Comparison of ENCODE assay signal across 17 cellular contexts in genomic region chr14:91877376-91877775, GRCh38. TPM values are rescaled to one million over a fixed set of nuclear protein-coding genes. Genes with fewer than 3 reads are reported as not detected.
A peak's percentile ranks its signal among the peaks of the same experiment; 100 is the strongest.
DNase-seq lines count a peak whose midpoint lies in the region; ATAC-seq and TF ChIP-seq lines count a peak whose summit lies in the region.
"Had no signal": no experiment of that assay in that cellular context is flagged by ENCODE, and none has a peak within 500 bp of the region (broad histone marks: within the 10 kb centered on the region; RNA-seq: fewer than 3 reads in every experiment).

No MANE protein-coding gene starts in this region.

- peaks cover 2% of the 10 kb centered on the region for H3K36me3 Mint-ChIP-seq in T-helper 17 cell (ENCODE audit: low read depth)
- no peaks in the 10 kb centered on the region for H3K36me3 Mint-ChIP-seq in endodermal cell (ENCODE audit: low read depth)

- no peak overlapping the region for H2BK5ac ChIP-seq in trophoblast cell (ENCODE audit: low read depth, low read length, poor library complexity)

- H3K4me2 ChIP-seq in BLaER1 treated with 17β-estradiol and CSF1 and Interleukin-3, amounts not matched to agents 10 nM and 100 nM = peak overlapping the region in 8 of 11 experiments; percentile 42 to 60 (median 50); a peak in 17 of 22 replicates
- H3K4me2 ChIP-seq in DND-41 (ENCODE audit: insufficient read depth, low read length) = no peak overlapping the region
- no peak overlapping the region for H3K4me2 ChIP-seq in trophoblast cell (ENCODE audit: low read length)
- H3K4me2 ChIP-seq: A549, PC-9 had no signal

- no peak overlapping the region for H3K14ac ChIP-seq in trophoblast cell (ENCODE audit: low read length)

- no peak overlapping the region for H3K4me3 Mint-ChIP-seq in T-helper 17 cell
- H3K4me3 Mint-ChIP-seq in endodermal cell = no peak overlapping the region

- H2AK5ac ChIP-seq in trophoblast cell (ENCODE audit: low read length) = no peak overlapping the region

- no peak overlapping the region for H4K12ac ChIP-seq in trophoblast cell (ENCODE audit: low read depth, low read length)

- H3K18ac ChIP-seq in trophoblast cell (ENCODE audit: low read length) = no peak overlapping the region

- no peaks in the 10 kb centered on the region for H3K9me3 ChIP-seq in BLaER1 treated with 17β-estradiol and CSF1 and Interleukin-3, amounts not matched to agents 10 nM and 100 nM (replicated peaks in 1 of 11)
- H3K9me3 ChIP-seq in DND-41 (ENCODE audit: insufficient read depth, low read length, severe bottlenecking) = no peaks in the 10 kb centered on the region
- H3K9me3 ChIP-seq in T-helper 17 cell (ENCODE audit: control insufficient read depth, low read length, poor library complexity, severe bottlenecking) = no peaks in the 10 kb centered on the region
- H3K9me3 ChIP-seq in trophoblast cell (ENCODE audit: insufficient read depth, low read depth, low read length) = peaks cover 4% of the 10 kb centered on the region
- H3K9me3 ChIP-seq in endodermal cell (ENCODE audit: control insufficient read depth, low read length) = no peaks in the 10 kb centered on the region
- H3K9me3 ChIP-seq: A549 had no signal

- no peak overlapping the region for H4K8ac ChIP-seq in trophoblast cell (ENCODE audit: low read depth, low read length)

- DNase-seq in DND-41 (no peak), T-helper 17 cell (no peak), trophoblast cell (peak; percentile 63 to 85), endodermal cell (no peak), epidermal melanocyte (ENCODE audit: insufficient read length, low spot score) (no peak)
- DNase-seq: GF-D8, GOT3, NCI-H1105, NCI-H2081, PC-9 had no signal

- peak overlapping the region; percentile 100 for H3K27ac Mint-ChIP-seq in T-helper 17 cell
- H3K27ac Mint-ChIP-seq in endodermal cell = no peak overlapping the region

- TF ChIP-seq CTCF in DND-41 (IDR thresholded peaks at IDR 0.05; ENCODE audit: borderline replicate concordance, extremely low read depth, low read length, poor library complexity, severe bottlenecking) = no peak
- TF ChIP-seq CTCF in endodermal cell (conservative IDR thresholded peaks at IDR 0.05) = no peak

- H3K27me3 Mint-ChIP-seq in T-helper 17 cell = no peaks in the 10 kb centered on the region
- peaks cover 63% of the 10 kb centered on the region for H3K27me3 Mint-ChIP-seq in endodermal cell (ENCODE audit: insufficient read depth)

- 0 out of 22 replicates have a peak, but pooled peaks cover 0 to under 1% (median 0%) of the 10 kb centered on the region in 11 experiments for H4K20me1 ChIP-seq in BLaER1 treated with 17β-estradiol and CSF1 and Interleukin-3, amounts not matched to agents 10 nM and 100 nM
- no peaks in the 10 kb centered on the region for H4K20me1 ChIP-seq in DND-41 (ENCODE audit: insufficient read depth, low read length)

- no peaks in the 10 kb centered on the region for H3K9me3 Mint-ChIP-seq in endodermal cell

- H4K91ac ChIP-seq in trophoblast cell (ENCODE audit: low read depth, low read length) = no peak overlapping the region

- peaks cover 18 to 43% (median 40%) of the 10 kb centered on the region in 10 experiments for H3K4me1 ChIP-seq in BLaER1 treated with 17β-estradiol and CSF1 and Interleukin-3, amounts not matched to agents 10 nM and 100 nM
- H3K4me1 ChIP-seq in DND-41 (ENCODE audit: insufficient read depth, low read length) (peaks cover 46% of the 10 kb centered on the region), trophoblast cell (ENCODE audit: control insufficient read depth in 1 of 2, insufficient read depth in 2 of 2, low read length in 2 of 2) (no peaks in the 10 kb centered on the region), endodermal cell (ENCODE audit: control insufficient read depth, insufficient read depth, low read length) (peaks cover 4% of the 10 kb centered on the region)

- no peak overlapping the region for H3K4ac ChIP-seq in trophoblast cell (ENCODE audit: low read depth, low read length)

- no peak overlapping the region for H3K4me3 ChIP-seq in BLaER1 treated with 17β-estradiol and CSF1 and Interleukin-3, amounts not matched to agents 10 nM and 100 nM
- H3K4me3 ChIP-seq in DND-41 (ENCODE audit: low read depth in 1 of 2, low read length in 2 of 2) (no peak overlapping the region), trophoblast cell (ENCODE audit: low read depth, low read length) (no peak overlapping the region), endodermal cell (ENCODE audit: low read length) (no peak overlapping the region)
- H3K4me3 ChIP-seq: A549, K562, PC-9 had no signal

- H3K4me1 Mint-ChIP-seq in T-helper 17 cell = peaks cover 47% of the 10 kb centered on the region
- peaks cover 14% of the 10 kb centered on the region for H3K4me1 Mint-ChIP-seq in endodermal cell

- no peaks in the 10 kb centered on the region for H3K79me2 ChIP-seq in DND-41 (ENCODE audit: insufficient read depth, low read length)
- H3K79me2 ChIP-seq in trophoblast cell (ENCODE audit: control insufficient read depth, insufficient read depth, low read length, poor library complexity) = no peaks in the 10 kb centered on the region

- H3K27ac ChIP-seq in BLaER1 treated with 17β-estradiol and CSF1 and Interleukin-3, amounts not matched to agents 10 nM and 100 nM = no peak overlapping the region
- peak overlapping the region; percentile 24 for H3K27ac ChIP-seq in DND-41 (ENCODE audit: low read length)
- no peak overlapping the region for H3K27ac ChIP-seq in trophoblast cell (ENCODE audit: low read depth, low read length)
- no peak overlapping the region for H3K27ac ChIP-seq in endodermal cell (ENCODE audit: low read depth, low read length)
- H3K27ac ChIP-seq: A549, PC-9, RWPE1 had no signal

- H3K27me3 ChIP-seq in BLaER1 treated with 17β-estradiol and CSF1 and Interleukin-3, amounts not matched to agents 10 nM and 100 nM = no peaks in the 10 kb centered on the region
- H3K27me3 ChIP-seq in DND-41 (ENCODE audit: insufficient read depth, low read length, poor library complexity) (no peaks in the 10 kb centered on the region), trophoblast cell (ENCODE audit: insufficient read depth, low read length) (no peaks in the 10 kb centered on the region), endodermal cell (ENCODE audit: control insufficient read depth, insufficient read depth, low read length, poor library complexity, severe bottlenecking) (peaks cover 65% of the 10 kb centered on the region)

- WGBS in trophoblast cell (ENCODE audit: extremely low coverage, insufficient coverage, insufficient read length) = no CpG with 5 or more reads among the region's 12 CpGs
- WGBS in endodermal cell (ENCODE audit: insufficient coverage in 1 of 2, insufficient read length in 1 of 2), 2 experiments = 79 to 85% methylated on average over 12 of the region's 12 CpGs

- no peak overlapping the region for H2BK120ac ChIP-seq in trophoblast cell (ENCODE audit: insufficient read depth, low read length, poor library complexity)

- no peaks in the 10 kb centered on the region for H3K36me3 ChIP-seq in BLaER1 treated with 17β-estradiol and CSF1 and Interleukin-3, amounts not matched to agents 10 nM and 100 nM
- H3K36me3 ChIP-seq in DND-41 (ENCODE audit: insufficient read depth, low read length) (no peaks in the 10 kb centered on the region), trophoblast cell (ENCODE audit: control insufficient read depth in 1 of 2, insufficient read depth in 2 of 2, low read length in 2 of 2) (no peaks in the 10 kb centered on the region), endodermal cell (ENCODE audit: control insufficient read depth, insufficient read depth, low read length) (no peaks in the 10 kb centered on the region)

- ATAC-seq in DND-41 (ENCODE audit: insufficient read depth, low read depth) = no peak
- no peak for ATAC-seq in T-helper 17 cell
- ATAC-seq in GM19328 (IDR thresholded peaks at IDR 0.05; ENCODE audit: unreplicated experiment) = no peak
- no peak for ATAC-seq in HG02642 (IDR thresholded peaks at IDR 0.05; ENCODE audit: poor library complexity, unreplicated experiment)
- ATAC-seq: A549, HCT116, K562 had no signal

- H2BK12ac ChIP-seq in trophoblast cell (ENCODE audit: low read length) = no peak overlapping the region

- no peak overlapping the region for H3K9ac ChIP-seq in BLaER1 treated with 17β-estradiol and CSF1 and Interleukin-3, amounts not matched to agents 10 nM and 100 nM
- H3K9ac ChIP-seq in DND-41 (ENCODE audit: low read depth, low read length) (no peak overlapping the region), trophoblast cell (ENCODE audit: low read length) (no peak overlapping the region), endodermal cell (ENCODE audit: extremely low read depth, low read length, poor library complexity, severe bottlenecking) (no peak overlapping the region)

- no peak overlapping the region for H3K23ac ChIP-seq in trophoblast cell (ENCODE audit: low read length)

- H3K79me1 ChIP-seq in trophoblast cell (ENCODE audit: low read length) = no peaks in the 10 kb centered on the region

- no peak overlapping the region for H2AFZ ChIP-seq in DND-41 (ENCODE audit: low read depth, low read length)
- H2AFZ ChIP-seq in trophoblast cell (ENCODE audit: insufficient read depth, low read length, poor library complexity) = no peak overlapping the region
- H2AFZ ChIP-seq: PC-9 had no signal

RNA-seq across cellular contexts. Expression of gene TC2N, which starts 10.0 kb away (rescaled TPM):
- total RNA-seq in T-helper 17 cell = 100 to 1,000 TPM; 178 to 214 TPM
- polyA plus RNA-seq in trophoblast cell (2013) = 12.1 and 12.5 TPM in 2 replicates
- 10 to 100 TPM; 17.3 to 19.5 TPM for total RNA-seq in endodermal cell
- polyA plus RNA-seq in endodermal cell (2013, experiment 1 of 2) = 2.7 TPM
- polyA plus RNA-seq in endodermal cell (2013, experiment 2 of 2) = 3.1 TPM

Comparison
In these comparisons a context has a peak if more than half of its experiments do, and no peak if none do; other contexts are left out.
1. H3K4me2 ChIP-seq: peak in BLaER1 treated with 17β-estradiol and CSF1 and Interleukin-3, amounts not matched to agents 10 nM and 100 nM (8 of 11); none in DND-41 (single experiment) and trophoblast cell (single experiment).
2. DNase-seq: peak in trophoblast cell (2 of 2); none in DND-41 (single experiment), T-helper 17 cell (0 of 3), endodermal cell (single experiment) and epidermal melanocyte (single experiment).
3. RNA of gene TC2N, which starts 10.0 kb away (total RNA-seq): 178 to 214 TPM in T-helper 17 cell; 17.3 to 19.5 TPM in endodermal cell; every median in the first group is over 4 times any median in the second.